In the genomic region with DNA sequence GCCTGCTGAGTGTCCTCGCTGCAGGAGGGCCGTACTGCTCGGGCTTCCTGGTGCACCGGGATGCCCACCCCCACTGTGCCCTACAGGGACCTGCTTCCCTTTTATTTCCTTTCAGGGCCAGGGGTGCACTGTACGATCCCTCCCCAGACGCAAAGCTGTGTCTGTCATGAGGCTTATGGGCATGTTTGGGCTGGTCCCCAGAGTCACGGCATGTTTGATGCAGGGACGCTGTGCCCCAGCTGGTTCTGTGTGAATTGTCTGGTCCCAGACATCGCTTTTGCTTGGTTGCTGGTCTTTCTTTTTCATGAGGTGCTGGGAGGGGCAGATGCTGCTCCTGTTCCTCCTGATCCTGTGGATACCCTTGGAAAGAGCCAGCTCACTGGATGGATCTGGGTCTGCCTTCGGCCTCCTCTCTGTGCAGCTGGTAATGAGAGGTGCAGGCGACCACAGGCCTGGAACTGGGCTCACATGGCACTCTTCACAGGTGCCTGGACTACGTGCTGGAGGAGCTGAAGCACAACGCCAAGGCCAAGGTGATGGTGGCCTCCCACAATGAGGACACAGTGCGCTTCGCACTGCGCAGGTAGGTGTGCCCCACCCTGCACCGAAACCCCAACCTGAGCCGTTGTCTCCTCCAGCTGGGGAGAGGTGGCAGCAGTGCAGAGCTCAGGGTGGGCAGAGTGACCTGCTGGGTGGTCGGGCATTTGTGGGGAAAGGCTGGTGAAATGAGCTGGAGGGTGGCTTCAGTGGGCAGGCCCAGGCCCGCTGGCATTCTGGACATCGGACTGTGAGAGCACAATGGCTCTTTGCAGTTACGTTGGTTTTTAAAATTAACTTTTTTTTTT, we compare ENCODE assay signal across 7 cellular contexts. TPM values are rescaled to one million over a fixed set of nuclear protein-coding genes. Genes with fewer than 3 reads are reported as not detected.
DNase-seq lines count a peak whose midpoint lies in the region; ATAC-seq and TF ChIP-seq lines count a peak whose summit lies in the region.
"Not testable (repeated sequence)": the region's sequence is repeated elsewhere in the genome, so short reads cannot be mapped to it uniquely, and the experiment has no call there.

No MANE protein-coding gene starts in this region.

- H4K20me1 ChIP-seq in Karpas-422 (ENCODE audit: insufficient read depth, low read depth, low read length) = not testable (repeated sequence)

- DNase-seq in Karpas-422 (peak; percentile 6), NCI-H2171 treated with DMSO at 0.1 percent for 48 hours (lab: John Stamatoyannopoulos, UW) (peak; percentile 64), chondrocyte (ENCODE audit: low spot score) (peak; percentile 57), left cardiac atrium (peak; percentile 12), suprapubic skin (ENCODE audit: low spot score in 2 of 2) (peak; percentile 37 to 47)
- peak; percentile 15 for DNase-seq in activated CD4-positive, CD25-positive, alpha-beta regulatory T cell treated with anti-CD3 and anti-CD28 coated beads, Interleukin-2, amount 50 U/mL, for 72 hours
- peak; percentile 53 for DNase-seq in natural killer cell treated with Interleukin-12 subunit alpha and Interleukin-12 subunit beta and Interleukin-15 and Interleukin-18, amount 100 ng/mL, for 72 hours (ENCODE audit: low spot score)

- H3K9me3 Mint-ChIP-seq in chondrocyte (ENCODE audit: low read depth); natural killer cell treated with Interleukin-12 subunit alpha and Interleukin-12 subunit beta and Interleukin-15 and Interleukin-18, amount 100 ng/mL, for 72 hours: not testable (repeated sequence)

- intact Hi-C loops in left cardiac atrium (cut with DNase I) = not testable (repeated sequence)

- not testable (repeated sequence) for H3K27me3 Mint-ChIP-seq in chondrocyte (ENCODE audit: low read depth); natural killer cell treated with Interleukin-12 subunit alpha and Interleukin-12 subunit beta and Interleukin-15 and Interleukin-18, amount 100 ng/mL, for 72 hours

- H3K27ac Mint-ChIP-seq in chondrocyte (ENCODE audit: unreplicated experiment); natural killer cell treated with Interleukin-12 subunit alpha and Interleukin-12 subunit beta and Interleukin-15 and Interleukin-18, amount 100 ng/mL, for 72 hours: not testable (repeated sequence)

- 70% methylated on average over 5 of the region's 22 CpGs for WGBS in suprapubic skin

- not testable (repeated sequence) for TF ChIP-seq EP300 in suprapubic skin (IDR thresholded peaks at IDR 0.05)

- H3K36me3 Mint-ChIP-seq in chondrocyte (ENCODE audit: low read depth); natural killer cell treated with Interleukin-12 subunit alpha and Interleukin-12 subunit beta and Interleukin-15 and Interleukin-18, amount 100 ng/mL, for 72 hours: not testable (repeated sequence)

- H3K4me1 ChIP-seq in Karpas-422 (ENCODE audit: low read length); suprapubic skin: not testable (repeated sequence)

- ATAC-seq in left cardiac atrium; natural killer cell treated with Interleukin-12 subunit alpha and Interleukin-12 subunit beta and Interleukin-15 and Interleukin-18, amount 100 ng/mL, for 72 hours: not testable (repeated sequence)

- not testable (repeated sequence) for TF ChIP-seq CTCF in chondrocyte (IDR thresholded peaks at IDR 0.05); suprapubic skin (IDR thresholded peaks at IDR 0.05)

- not testable (repeated sequence) for H3K79me2 ChIP-seq in Karpas-422 (ENCODE audit: low read length)

- H3K36me3 ChIP-seq in Karpas-422 (ENCODE audit: insufficient read depth, low read length); suprapubic skin: not testable (repeated sequence)

- H3K4me3 ChIP-seq in Karpas-422 (ENCODE audit: low read length); suprapubic skin: not testable (repeated sequence)

- not testable (repeated sequence) for H2AFZ ChIP-seq in Karpas-422 (ENCODE audit: low read length)

- not testable (repeated sequence) for H3K4me2 ChIP-seq in Karpas-422 (ENCODE audit: low read depth, low read length, poor library complexity, severe bottlenecking)

- not testable (repeated sequence) for TF ChIP-seq POLR2A in suprapubic skin (IDR thresholded peaks at IDR 0.05)

- peaks cover 18% of the 10 kb centered on the region for H3K4me1 Mint-ChIP-seq in chondrocyte (ENCODE audit: low read depth)
- not testable (repeated sequence) for H3K4me1 Mint-ChIP-seq in natural killer cell treated with Interleukin-12 subunit alpha and Interleukin-12 subunit beta and Interleukin-15 and Interleukin-18, amount 100 ng/mL, for 72 hours (ENCODE audit: low read depth in 2 of 2)

- not testable (repeated sequence) for H3K4me3 Mint-ChIP-seq in chondrocyte (ENCODE audit: unreplicated experiment); natural killer cell treated with Interleukin-12 subunit alpha and Interleukin-12 subunit beta and Interleukin-15 and Interleukin-18, amount 100 ng/mL, for 72 hours

- not testable (repeated sequence) for H3K27me3 ChIP-seq in Karpas-422 (ENCODE audit: low read length); suprapubic skin

- not testable (repeated sequence) for H3K9me3 ChIP-seq in Karpas-422 (ENCODE audit: low read length); suprapubic skin

- not testable (repeated sequence) for H3K9me2 ChIP-seq in Karpas-422 (replicated peaks; ENCODE audit: insufficient read depth, low read length)

- H3K9ac ChIP-seq in Karpas-422 (ENCODE audit: low read length) = not testable (repeated sequence)

- H3K27ac ChIP-seq in Karpas-422 (ENCODE audit: low read length); suprapubic skin: not testable (repeated sequence)

RNA-seq across cellular contexts. Expression of a gene that starts 10.8 kb away (rescaled TPM):
- 32.7 and 64.7 TPM in 2 replicates for total RNA-seq in Karpas-422 (2014; rRNA removed; shearing (Covaris generic); ENCODE audit: low replicate concordance)
- total RNA-seq in chondrocyte (45.7 to 52.6 TPM (median 47.2 TPM) in 3 replicates), left cardiac atrium (10 to 100 TPM; 35.1 to 41.3 TPM), suprapubic skin (10 to 100 TPM; 45.9 to 75.2 (median 63.0) TPM)
- 10 to 100 TPM; 18.7 to 27.2 TPM for total RNA-seq in natural killer cell treated with Interleukin-12 subunit alpha and Interleukin-12 subunit beta and Interleukin-15 and Interleukin-18, amount 100 ng/mL, for 72 hours

RNA-seq across cellular contexts. Expression of a gene that starts 40.9 kb away (rescaled TPM):
- total RNA-seq in Karpas-422 (2014; rRNA removed; shearing (Covaris generic); ENCODE audit: low replicate concordance) = 0.29 and 0.30 TPM in 2 replicates
- total RNA-seq in chondrocyte = 0.75 to 5.5 TPM (median 5.5 TPM) in 3 replicates
- total RNA-seq in left cardiac atrium = 1 to 10 TPM; 1.4 to 1.8 TPM
- under 1 TPM; 0.48 to 0.78 TPM for total RNA-seq in natural killer cell treated with Interleukin-12 subunit alpha and Interleukin-12 subunit beta and Interleukin-15 and Interleukin-18, amount 100 ng/mL, for 72 hours
- 10 to 100 TPM in 1 of 4 donors, 1 to 10 TPM in 3; 5.0 to 12.2 (median 9.2) TPM for total RNA-seq in suprapubic skin

Comparison
In these comparisons a context has a peak if more than half of its experiments do, and no peak if none do; other contexts are left out.
1. DNase-seq: peak in every context shown above with its lines; median percentile 64 in NCI-H2171 treated with DMSO at 0.1 percent for 48 hours; 57 in chondrocyte; 53 in natural killer cell treated with Interleukin-12 subunit alpha and Interleukin-12 subunit beta and Interleukin-15 and Interleukin-18, amount 100 ng/mL, for 72 hours; 42 in suprapubic skin; 15 in activated CD4-positive, CD25-positive, alpha-beta regulatory T cell treated with anti-CD3 and anti-CD28 coated beads, Interleukin-2, amount 50 U/mL, for 72 hours; 12 in left cardiac atrium; 6 in Karpas-422.